In the genomic region with DNA sequence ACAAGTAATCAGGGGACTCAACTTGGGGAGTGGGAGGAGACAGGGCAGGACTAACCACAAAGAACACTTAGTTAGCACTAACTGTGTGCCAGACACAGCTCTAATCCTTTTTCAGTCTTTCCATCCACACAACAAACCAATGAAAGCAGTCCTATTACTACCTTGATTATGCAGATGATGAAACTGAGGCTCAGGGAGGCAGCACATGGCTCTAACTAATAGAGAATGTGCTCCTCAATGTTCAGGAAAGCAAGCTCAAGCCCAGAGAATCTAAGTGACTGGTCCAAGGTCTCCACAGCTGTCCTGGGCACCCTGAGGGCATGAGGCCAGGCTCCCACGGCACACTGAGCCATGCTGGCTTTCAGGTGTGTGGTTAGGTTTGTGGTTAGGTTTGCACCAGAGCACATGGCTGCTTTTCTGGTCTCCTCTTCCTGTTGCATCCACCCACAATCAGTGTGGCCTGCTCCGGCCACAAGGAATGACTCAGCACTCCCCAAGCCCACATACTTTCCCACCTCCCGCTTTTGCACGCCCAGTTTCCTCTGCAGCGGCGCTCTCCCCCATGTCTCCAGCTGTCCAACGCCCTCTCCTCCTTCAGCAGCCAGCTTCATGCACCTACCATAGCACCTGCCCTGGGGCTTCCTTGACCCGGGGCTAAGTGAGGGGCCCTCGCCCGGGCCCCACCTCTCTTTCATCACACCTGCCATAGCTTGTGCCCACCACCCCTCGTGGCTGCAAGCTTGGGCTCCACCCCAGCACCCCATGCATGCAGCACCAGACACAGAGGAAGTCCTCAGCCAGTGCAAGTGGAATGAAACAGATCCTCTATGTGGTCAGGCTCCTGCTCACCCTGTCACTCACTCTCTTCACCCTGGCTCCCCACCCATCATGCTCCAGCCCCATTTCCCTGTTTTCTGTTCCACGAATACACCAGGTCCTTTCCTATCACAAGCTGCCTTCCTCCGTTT, we compare ENCODE assay signal across 1 cellular context.
TF ChIP-seq lines count a peak whose summit lies in the region.

No MANE protein-coding gene starts in this region.

TF ChIP-seq in K562, 482 proteins besides CTCF, POLR2A, EP300 and RAD21 (continued from another document and continues in another):
- TF ChIP-seq, protein P1, sequence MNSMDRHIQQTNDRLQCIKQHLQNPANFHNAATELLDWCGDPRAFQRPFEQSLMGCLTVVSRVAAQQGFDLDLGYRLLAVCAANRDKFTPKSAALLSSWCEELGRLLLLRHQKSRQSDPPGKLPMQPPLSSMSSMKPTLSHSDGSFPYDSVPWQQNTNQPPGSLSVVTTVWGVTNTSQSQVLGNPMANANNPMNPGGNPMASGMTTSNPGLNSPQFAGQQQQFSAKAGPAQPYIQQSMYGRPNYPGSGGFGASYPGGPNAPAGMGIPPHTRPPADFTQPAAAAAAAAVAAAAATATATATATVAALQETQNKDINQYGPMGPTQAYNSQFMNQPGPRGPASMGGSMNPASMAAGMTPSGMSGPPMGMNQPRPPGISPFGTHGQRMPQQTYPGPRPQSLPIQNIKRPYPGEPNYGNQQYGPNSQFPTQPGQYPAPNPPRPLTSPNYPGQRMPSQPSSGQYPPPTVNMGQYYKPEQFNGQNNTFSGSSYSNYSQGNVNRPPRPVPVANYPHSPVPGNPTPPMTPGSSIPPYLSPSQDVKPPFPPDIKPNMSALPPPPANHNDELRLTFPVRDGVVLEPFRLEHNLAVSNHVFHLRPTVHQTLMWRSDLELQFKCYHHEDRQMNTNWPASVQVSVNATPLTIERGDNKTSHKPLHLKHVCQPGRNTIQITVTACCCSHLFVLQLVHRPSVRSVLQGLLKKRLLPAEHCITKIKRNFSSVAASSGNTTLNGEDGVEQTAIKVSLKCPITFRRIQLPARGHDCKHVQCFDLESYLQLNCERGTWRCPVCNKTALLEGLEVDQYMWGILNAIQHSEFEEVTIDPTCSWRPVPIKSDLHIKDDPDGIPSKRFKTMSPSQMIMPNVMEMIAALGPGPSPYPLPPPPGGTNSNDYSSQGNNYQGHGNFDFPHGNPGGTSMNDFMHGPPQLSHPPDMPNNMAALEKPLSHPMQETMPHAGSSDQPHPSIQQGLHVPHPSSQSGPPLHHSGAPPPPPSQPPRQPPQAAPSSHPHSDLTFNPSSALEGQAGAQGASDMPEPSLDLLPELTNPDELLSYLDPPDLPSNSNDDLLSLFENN (IDR thresholded peaks at IDR 0.05; ENCODE audit: low read depth in 2 of 2, low read length in 2 of 2) = peak in 1 of 2 experiments; percentile 63; a peak in 1 of 4 replicates
- TF ChIP-seq JUN (IDR thresholded peaks at IDR 0.05; ENCODE audit: borderline replicate concordance, low read depth, low read length) = peak; percentile 85; the same call in 1 of the 2 replicates
- peak; percentile 75; the same call in 1 of the 2 replicates for TF ChIP-seq JUN (CRISPR knock-in tag; IDR thresholded peaks at IDR 0.05; ENCODE audit: borderline replicate concordance)
- TF ChIP-seq ETV6 (IDR thresholded peaks at IDR 0.05; ENCODE audit: borderline replicate concordance in 1 of 2, low read depth in 2 of 2, low read length in 1 of 2) = no peak
- TF ChIP-seq ETV6 (CRISPR knock-in tag; IDR thresholded peaks at IDR 0.05; ENCODE audit: borderline replicate concordance) = no peak; the same call in 1 of the 2 replicates
- no peak for TF ChIP-seq STAG1 (CRISPR knock-in tag; IDR thresholded peaks at IDR 0.05; ENCODE audit: borderline replicate concordance)
- TF ChIP-seq TBL1XR1 (IDR thresholded peaks at IDR 0.05; ENCODE audit: low read length in 2 of 2) = peak; percentile 57 to 80; a peak in 3 of 4 replicates
- no peak for TF ChIP-seq ZSCAN29 (IDR thresholded peaks at IDR 0.05)
- no peak for TF ChIP-seq ZBTB34 (CRISPR knock-in tag; IDR thresholded peaks at IDR 0.05)
- no peak for TF ChIP-seq SMAD1 (IDR thresholded peaks at IDR 0.05; ENCODE audit: low read depth, low read length, partially characterized antibody)
- TF ChIP-seq, protein P2, sequence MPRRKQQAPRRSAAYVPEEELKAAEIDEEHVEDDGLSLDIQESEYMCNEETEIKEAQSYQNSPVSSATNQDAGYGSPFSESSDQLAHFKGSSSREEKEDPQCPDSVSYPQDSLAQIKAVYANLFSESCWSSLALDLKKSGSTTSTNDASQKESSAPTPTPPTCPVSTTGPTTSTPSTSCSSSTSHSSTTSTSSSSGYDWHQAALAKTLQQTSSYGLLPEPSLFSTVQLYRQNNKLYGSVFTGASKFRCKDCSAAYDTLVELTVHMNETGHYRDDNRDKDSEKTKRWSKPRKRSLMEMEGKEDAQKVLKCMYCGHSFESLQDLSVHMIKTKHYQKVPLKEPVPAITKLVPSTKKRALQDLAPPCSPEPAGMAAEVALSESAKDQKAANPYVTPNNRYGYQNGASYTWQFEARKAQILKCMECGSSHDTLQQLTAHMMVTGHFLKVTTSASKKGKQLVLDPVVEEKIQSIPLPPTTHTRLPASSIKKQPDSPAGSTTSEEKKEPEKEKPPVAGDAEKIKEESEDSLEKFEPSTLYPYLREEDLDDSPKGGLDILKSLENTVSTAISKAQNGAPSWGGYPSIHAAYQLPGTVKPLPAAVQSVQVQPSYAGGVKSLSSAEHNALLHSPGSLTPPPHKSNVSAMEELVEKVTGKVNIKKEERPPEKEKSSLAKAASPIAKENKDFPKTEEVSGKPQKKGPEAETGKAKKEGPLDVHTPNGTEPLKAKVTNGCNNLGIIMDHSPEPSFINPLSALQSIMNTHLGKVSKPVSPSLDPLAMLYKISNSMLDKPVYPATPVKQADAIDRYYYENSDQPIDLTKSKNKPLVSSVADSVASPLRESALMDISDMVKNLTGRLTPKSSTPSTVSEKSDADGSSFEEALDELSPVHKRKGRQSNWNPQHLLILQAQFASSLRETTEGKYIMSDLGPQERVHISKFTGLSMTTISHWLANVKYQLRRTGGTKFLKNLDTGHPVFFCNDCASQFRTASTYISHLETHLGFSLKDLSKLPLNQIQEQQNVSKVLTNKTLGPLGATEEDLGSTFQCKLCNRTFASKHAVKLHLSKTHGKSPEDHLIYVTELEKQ (CRISPR knock-in tag; IDR thresholded peaks at IDR 0.05) = no peak
- TF ChIP-seq RNF2 (IDR thresholded peaks at IDR 0.05) = peak; percentile 92
- TF ChIP-seq ZBTB33 (CRISPR knock-in tag; IDR thresholded peaks at IDR 0.05) = peak; percentile 69
- TF ChIP-seq ESRRA (IDR thresholded peaks at IDR 0.05; ENCODE audit: borderline replicate concordance, low read depth) = peak; percentile 94; the same call in 1 of the 2 replicates
- TF ChIP-seq ZFPM2 (CRISPR knock-in tag; IDR thresholded peaks at IDR 0.05) = no peak
- peak; percentile 51 for TF ChIP-seq DPF2 (IDR thresholded peaks at IDR 0.05)
- peak; percentile 97 for TF ChIP-seq ZBTB1 (CRISPR knock-in tag; IDR thresholded peaks at IDR 0.05; ENCODE audit: borderline replicate concordance, low read depth)
- TF ChIP-seq SMARCA4 (IDR thresholded peaks at IDR 0.05) = peak; percentile 84
- peak; percentile 99 for TF ChIP-seq MYC (IDR thresholded peaks at IDR 0.05; ENCODE audit: low read depth, low read length)
- 0 out of 2 replicates have a peak, but pooled peaks have one; percentile 71 for TF ChIP-seq MYC (CRISPR knock-in tag; IDR thresholded peaks at IDR 0.05; ENCODE audit: borderline replicate concordance, low read depth)
- TF ChIP-seq ATF4 (CRISPR knock-in tag; IDR thresholded peaks at IDR 0.05) = no peak
- peak; percentile 96 for TF ChIP-seq CBFB (CRISPR knock-in tag; IDR thresholded peaks at IDR 0.05)
- no peak for TF ChIP-seq ZNF232 (CRISPR knock-in tag; IDR thresholded peaks at IDR 0.05)
- TF ChIP-seq SRF (CRISPR knock-in tag; IDR thresholded peaks at IDR 0.05) = peak in 1 of 2 experiments; percentile 39; a peak in 1 of 4 replicates
- TF ChIP-seq FOXK1 (CRISPR knock-in tag; IDR thresholded peaks at IDR 0.05; ENCODE audit: borderline replicate concordance) = 0 out of 2 replicates have a peak, but pooled peaks have one; percentile 59
- TF ChIP-seq OTX1 (CRISPR knock-in tag; IDR thresholded peaks at IDR 0.05) = peak; percentile 14; the same call in 1 of the 2 replicates
- TF ChIP-seq SAFB2 (IDR thresholded peaks at IDR 0.05; ENCODE audit: borderline replicate concordance, low read depth, low read length, severe bottlenecking) = no peak
- no peak for TF ChIP-seq ZNF224 (CRISPR knock-in tag; IDR thresholded peaks at IDR 0.05)
- peak in 1 of 2 experiments; percentile 31; a peak in 1 of 3 replicates for TF ChIP-seq CBX3 (IDR thresholded peaks at IDR 0.05; ENCODE audit: borderline replicate concordance in 1 of 2, low read length in 2 of 2)
- TF ChIP-seq, protein P3, sequence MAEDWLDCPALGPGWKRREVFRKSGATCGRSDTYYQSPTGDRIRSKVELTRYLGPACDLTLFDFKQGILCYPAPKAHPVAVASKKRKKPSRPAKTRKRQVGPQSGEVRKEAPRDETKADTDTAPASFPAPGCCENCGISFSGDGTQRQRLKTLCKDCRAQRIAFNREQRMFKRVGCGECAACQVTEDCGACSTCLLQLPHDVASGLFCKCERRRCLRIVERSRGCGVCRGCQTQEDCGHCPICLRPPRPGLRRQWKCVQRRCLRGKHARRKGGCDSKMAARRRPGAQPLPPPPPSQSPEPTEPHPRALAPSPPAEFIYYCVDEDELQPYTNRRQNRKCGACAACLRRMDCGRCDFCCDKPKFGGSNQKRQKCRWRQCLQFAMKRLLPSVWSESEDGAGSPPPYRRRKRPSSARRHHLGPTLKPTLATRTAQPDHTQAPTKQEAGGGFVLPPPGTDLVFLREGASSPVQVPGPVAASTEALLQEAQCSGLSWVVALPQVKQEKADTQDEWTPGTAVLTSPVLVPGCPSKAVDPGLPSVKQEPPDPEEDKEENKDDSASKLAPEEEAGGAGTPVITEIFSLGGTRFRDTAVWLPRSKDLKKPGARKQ (CRISPR knock-in tag; IDR thresholded peaks at IDR 0.05) = no peak
- TF ChIP-seq ADNP (tag; IDR thresholded peaks at IDR 0.05) = no peak
- TF ChIP-seq THAP7 (CRISPR knock-in tag; IDR thresholded peaks at IDR 0.05) = no peak
- no peak for TF ChIP-seq ZNF311 (CRISPR knock-in tag; IDR thresholded peaks at IDR 0.05)
- peak; percentile 83 for TF ChIP-seq ZEB2 (IDR thresholded peaks at IDR 0.05)
- no peak for TF ChIP-seq TAF1 (IDR thresholded peaks at IDR 0.05; ENCODE audit: control insufficient read depth, extremely low read depth, insufficient read depth, low read length, severe bottlenecking)
- no peak for TF ChIP-seq TGIF2 (CRISPR knock-in tag; IDR thresholded peaks at IDR 0.05)
- peak; percentile 73 for TF ChIP-seq CBFA2T2 (conservative IDR thresholded peaks at IDR 0.05)
- peak; percentile 73 for TF ChIP-seq SOX6 (IDR thresholded peaks at IDR 0.05)
- no peak for TF ChIP-seq ZNF766 (CRISPR knock-in tag; conservative IDR thresholded peaks at IDR 0.05)
- no peak for TF ChIP-seq SAFB (IDR thresholded peaks at IDR 0.05; ENCODE audit: borderline replicate concordance, low read depth, low read length)
- TF ChIP-seq JUND (IDR thresholded peaks at IDR 0.05; ENCODE audit: borderline replicate concordance, low read depth, low read length) = peak; percentile 89
- TF ChIP-seq JUND (tag; IDR thresholded peaks at IDR 0.05; ENCODE audit: borderline replicate concordance, low read depth, low read length) = peak; percentile 88; the same call in 2 of the 3 replicates
- no peak for TF ChIP-seq KLF13 (tag; IDR thresholded peaks at IDR 0.05; ENCODE audit: borderline replicate concordance, low read depth)
- no peak for TF ChIP-seq HEY1 (CRISPR knock-in tag; IDR thresholded peaks at IDR 0.05; ENCODE audit: borderline replicate concordance)
- TF ChIP-seq RBM25 (IDR thresholded peaks at IDR 0.05; ENCODE audit: low read depth, low read length, severe bottlenecking) = no peak
- TF ChIP-seq MCM5 (IDR thresholded peaks at IDR 0.05; ENCODE audit: low read depth) = no peak
- TF ChIP-seq ZBTB7A (IDR thresholded peaks at IDR 0.05; ENCODE audit: borderline replicate concordance, control insufficient read depth, low read depth, low read length) = peak; percentile 68; the same call in 1 of the 2 replicates
- no peak for TF ChIP-seq PML (IDR thresholded peaks at IDR 0.05; ENCODE audit: low read length)
- no peak for TF ChIP-seq HLTF (IDR thresholded peaks at IDR 0.05)
- TF ChIP-seq TAF9B (IDR thresholded peaks at IDR 0.05; ENCODE audit: partially characterized antibody) = peak; percentile 32
- TF ChIP-seq, protein P4, sequence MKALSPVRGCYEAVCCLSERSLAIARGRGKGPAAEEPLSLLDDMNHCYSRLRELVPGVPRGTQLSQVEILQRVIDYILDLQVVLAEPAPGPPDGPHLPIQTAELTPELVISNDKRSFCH (CRISPR knock-in tag; IDR thresholded peaks at IDR 0.05) = no peak
- TF ChIP-seq, protein P4 (tag; IDR thresholded peaks at IDR 0.05) = peak; percentile 81; the same call in 1 of the 2 replicates
